ENCODE assay signal across 26 cellular contexts in genomic region chr7:155737590-155737989, GRCh38.
DNase-seq lines count a peak whose midpoint lies in the region; ATAC-seq and TF ChIP-seq lines count a peak whose summit lies in the region.
"Had no signal": no experiment of that assay in that cellular context is flagged by ENCODE, and none has a peak within 500 bp of the region (broad histone marks: within the 10 kb centered on the region; RNA-seq: fewer than 3 reads in every experiment).

No MANE protein-coding gene starts in this region.

- H3K4me3 Mint-ChIP-seq in activated T-cell treated with anti-CD3 and anti-CD28 coated beads, Interleukin-2, amount 50 U/mL, for 24 hours: no peak overlapping the region
- H3K4me3 Mint-ChIP-seq in GM23338: no peak overlapping the region
- H3K4me3 Mint-ChIP-seq in activated naive CD8-positive, alpha-beta T cell treated with anti-CD3 and anti-CD28 coated beads, Interleukin-2, amount 50 U/mL, for 24 hours: no peak overlapping the region
- no peak overlapping the region for H3K4me3 Mint-ChIP-seq in naive thymus-derived CD8-positive, alpha-beta T cell
- H3K4me3 Mint-ChIP-seq in effector memory CD8-positive, alpha-beta T cell: no peak overlapping the region
- H3K4me3 Mint-ChIP-seq: CD14-positive monocyte had no signal

- peaks cover 77% of the 10 kb centered on the region for H3K4me1 Mint-ChIP-seq in activated T-cell treated with anti-CD3 and anti-CD28 coated beads, Interleukin-2, amount 50 U/mL, for 24 hours (ENCODE audit: low read depth)
- H3K4me1 Mint-ChIP-seq in GM23338: peaks cover 30% of the 10 kb centered on the region
- H3K4me1 Mint-ChIP-seq in activated naive CD8-positive, alpha-beta T cell treated with anti-CD3 and anti-CD28 coated beads, Interleukin-2, amount 50 U/mL, for 24 hours: peaks cover 77% of the 10 kb centered on the region
- peaks cover 28 to 63% (median 57%) of the 10 kb centered on the region in 4 donors for H3K4me1 Mint-ChIP-seq in naive thymus-derived CD8-positive, alpha-beta T cell
- peaks cover 22 to 38% of the 10 kb centered on the region in 2 donors for H3K4me1 Mint-ChIP-seq in effector memory CD8-positive, alpha-beta T cell (ENCODE audit: low read depth in 2 of 2)

- peaks cover 19% of the 10 kb centered on the region for H4K20me1 ChIP-seq in GM23338 (replicated peaks; ENCODE audit: insufficient read depth)

- H3K9me3 Mint-ChIP-seq in activated T-cell treated with anti-CD3 and anti-CD28 coated beads, Interleukin-2, amount 50 U/mL, for 24 hours: no peaks in the 10 kb centered on the region
- no peaks in the 10 kb centered on the region for H3K9me3 Mint-ChIP-seq in GM23338
- H3K9me3 Mint-ChIP-seq in activated naive CD8-positive, alpha-beta T cell treated with anti-CD3 and anti-CD28 coated beads, Interleukin-2, amount 50 U/mL, for 24 hours: no peaks in the 10 kb centered on the region
- H3K9me3 Mint-ChIP-seq in naive thymus-derived CD8-positive, alpha-beta T cell: no peaks in the 10 kb centered on the region
- H3K9me3 Mint-ChIP-seq in effector memory CD8-positive, alpha-beta T cell: no peaks in the 10 kb centered on the region
- H3K9me3 Mint-ChIP-seq: CD14-positive monocyte had no signal

- H2AFZ ChIP-seq in GM23338: no peak overlapping the region

- H3K4me3 ChIP-seq in GM23338: no peak overlapping the region
- H3K4me3 ChIP-seq: GM12878, MG63, SK-N-MC had no signal

- 0 out of 2 replicates have a peak overlapping the region, but pooled peaks have one; percentile 11 for H3K27ac ChIP-seq in GM23338 (ENCODE audit: low read depth)
- H3K27ac ChIP-seq: RWPE1, SK-N-MC had no signal

- TF ChIP-seq CTCF in GM23338 (conservative IDR thresholded peaks at IDR 0.05; ENCODE audit: low read depth in 2 of 2): no peak

- peaks cover 18% of the 10 kb centered on the region for H3K4me1 ChIP-seq in GM23338 (ENCODE audit: insufficient read depth)
- H3K4me1 ChIP-seq: BE2C had no signal

- no peak for DNase-seq in activated T-cell treated with anti-CD3 and anti-CD28 coated beads, Interleukin-2, amount 50 U/mL, for 24 hours
- DNase-seq in activated T-cell treated with anti-CD3 and anti-CD28 coated beads for 4 hours (no peak), GM23338 (ENCODE audit: low spot score) (no peak)
- no peak for DNase-seq in activated naive CD8-positive, alpha-beta T cell treated with anti-CD3 and anti-CD28 coated beads, Interleukin-2, amount 50 U/mL, for 24 hours
- DNase-seq in naive thymus-derived CD8-positive, alpha-beta T cell: no peak
- no peak for DNase-seq in stimulated activated CD4-positive, alpha-beta T cell treated with anti-CD3 and anti-CD28 coated beads, Interleukin-15, amount 100 ng/mL, for 24 hours
- no peak for DNase-seq in activated CD4-positive, alpha-beta T cell treated with anti-CD3 and anti-CD28 coated beads, Interleukin-2, amount 50 U/mL, for 4 hours
- no peak for DNase-seq in effector memory CD8-positive, alpha-beta T cell
- DNase-seq: 8988T, ACHN, GDM1, GOT3, KBM-7, MG63, NCI-H1105 treated with DMSO at 0.1 percent for 48 hours, NCI-H146, NCI-H2029, NCI-H446 treated with DMSO at 0.1 percent for 48 hours, NCI-H526 treated with DMSO at 0.1 percent for 48 hours, SHP77 had no signal

- no peak overlapping the region for H3K4me2 ChIP-seq in GM23338

- H3K27me3 Mint-ChIP-seq in activated T-cell treated with anti-CD3 and anti-CD28 coated beads, Interleukin-2, amount 50 U/mL, for 24 hours: no peaks in the 10 kb centered on the region
- H3K27me3 Mint-ChIP-seq in GM23338 (ENCODE audit: insufficient read depth, low read depth, poor library complexity): peaks cover 6% of the 10 kb centered on the region
- no peaks in the 10 kb centered on the region for H3K27me3 Mint-ChIP-seq in activated naive CD8-positive, alpha-beta T cell treated with anti-CD3 and anti-CD28 coated beads, Interleukin-2, amount 50 U/mL, for 24 hours
- H3K27me3 Mint-ChIP-seq in naive thymus-derived CD8-positive, alpha-beta T cell: no peaks in the 10 kb centered on the region
- H3K27me3 Mint-ChIP-seq in effector memory CD8-positive, alpha-beta T cell: no peaks in the 10 kb centered on the region

- peaks cover 29% of the 10 kb centered on the region for H3K79me2 ChIP-seq in GM23338 (replicated peaks; ENCODE audit: insufficient read depth)

- H3K36me3 ChIP-seq in GM23338 (ENCODE audit: insufficient read depth): peaks cover 14% of the 10 kb centered on the region

- no peaks in the 10 kb centered on the region for H3K27me3 ChIP-seq in GM23338 (ENCODE audit: insufficient read depth)
- H3K27me3 ChIP-seq: BE2C, MG63 had no signal

- H3K9me2 ChIP-seq in GM23338 (ENCODE audit: insufficient read depth): no peaks in the 10 kb centered on the region

- POLR2A ChIA-PET in naive thymus-derived CD8-positive, alpha-beta T cell (lab: Charles Lee): no interaction called here

- H3K36me3 Mint-ChIP-seq in activated T-cell treated with anti-CD3 and anti-CD28 coated beads, Interleukin-2, amount 50 U/mL, for 24 hours (ENCODE audit: low read depth): peaks cover 85% of the 10 kb centered on the region
- peaks cover 41% of the 10 kb centered on the region for H3K36me3 Mint-ChIP-seq in GM23338 (ENCODE audit: low read depth)
- peaks cover 53% of the 10 kb centered on the region for H3K36me3 Mint-ChIP-seq in activated naive CD8-positive, alpha-beta T cell treated with anti-CD3 and anti-CD28 coated beads, Interleukin-2, amount 50 U/mL, for 24 hours (ENCODE audit: low read depth)
- H3K36me3 Mint-ChIP-seq in naive thymus-derived CD8-positive, alpha-beta T cell: peaks cover 0 to 55% (median 17%) of the 10 kb centered on the region in 3 donors
- peaks cover 67% of the 10 kb centered on the region for H3K36me3 Mint-ChIP-seq in effector memory CD8-positive, alpha-beta T cell (ENCODE audit: insufficient read depth)

- no peaks in the 10 kb centered on the region for H3F3A ChIP-seq in GM23338 (replicated peaks; ENCODE audit: low read depth)

- no peak; the same call in 2 of the 3 replicates for ATAC-seq in GM23338
- ATAC-seq in activated naive CD8-positive, alpha-beta T cell treated with anti-CD3 and anti-CD28 coated beads, Interleukin-2, amount 50 U/mL, for 24 hours: no peak
- ATAC-seq in naive thymus-derived CD8-positive, alpha-beta T cell: no peak
- no peak for ATAC-seq in effector memory CD8-positive, alpha-beta T cell (replicated peaks)
- ATAC-seq: GM12878, HCT116 had no signal

- peak overlapping the region; percentile 57 for H3K27ac Mint-ChIP-seq in activated T-cell treated with anti-CD3 and anti-CD28 coated beads, Interleukin-2, amount 50 U/mL, for 24 hours
- peak overlapping the region; percentile 50; the same call in 1 of the 2 replicates for H3K27ac Mint-ChIP-seq in GM23338
- H3K27ac Mint-ChIP-seq in activated naive CD8-positive, alpha-beta T cell treated with anti-CD3 and anti-CD28 coated beads, Interleukin-2, amount 50 U/mL, for 24 hours: peak overlapping the region; percentile 22
- H3K27ac Mint-ChIP-seq in naive thymus-derived CD8-positive, alpha-beta T cell: peak overlapping the region in 8 of 10 donors; percentile 28 to 81 (median 56)
- no peak overlapping the region for H3K27ac Mint-ChIP-seq in effector memory CD8-positive, alpha-beta T cell

Comparison
In these comparisons a context has a peak if more than half of its experiments do, and no peak if none do; other contexts are left out.
1. H3K27ac Mint-ChIP-seq: peak in activated T-cell treated with anti-CD3 and anti-CD28 coated beads, Interleukin-2, amount 50 U/mL, for 24 hours (single experiment), GM23338 (single experiment), activated naive CD8-positive, alpha-beta T cell treated with anti-CD3 and anti-CD28 coated beads, Interleukin-2, amount 50 U/mL, for 24 hours (single experiment) and naive thymus-derived CD8-positive, alpha-beta T cell (8 of 10); none in effector memory CD8-positive, alpha-beta T cell (0 of 2).